9 cellular contexts compared by ENCODE assay signal in genomic region chr1:234926574-234927311, GRCh38.
DNase-seq lines count a peak whose midpoint lies in the region; ATAC-seq and FAIRE-seq lines count a peak whose summit lies in the region.
"Had no signal": no experiment of that assay in that cellular context is flagged by ENCODE, and none has a peak within 500 bp of the region (broad histone marks: within the 10 kb centered on the region; RNA-seq: fewer than 3 reads in every experiment).

No MANE protein-coding gene starts in this region.

- no peaks in the 10 kb centered on the region for H3K27me3 ChIP-seq in esophagus (ENCODE audit: control insufficient read depth in 1 of 2, insufficient read depth in 2 of 2, low read length in 2 of 2)
- no peaks in the 10 kb centered on the region for H3K27me3 ChIP-seq in small intestine (ENCODE audit: control insufficient read depth in 2 of 2, insufficient read depth in 2 of 2, low read length in 2 of 2)

- H3K27ac ChIP-seq in esophagus (ENCODE audit: low read depth in 2 of 2, low read length in 1 of 2) (peak overlapping the region; percentile 16 to 35), small intestine (ENCODE audit: low read depth in 1 of 2, low read length in 1 of 2) (peak overlapping the region; percentile 52 to 86)
- H3K27ac ChIP-seq: 22Rv1 had no signal

- H3K9me3 ChIP-seq in esophagus (ENCODE audit: control insufficient read depth in 2 of 2, insufficient read depth in 1 of 2, low read depth in 1 of 2, low read length in 1 of 2) (no peaks in the 10 kb centered on the region), small intestine (ENCODE audit: control insufficient read depth, low read depth) (no peaks in the 10 kb centered on the region)

- no peak for FAIRE-seq in small intestine (lab: Jason Lieb, UNC)
- no peak for FAIRE-seq in HTR-8/SVneo (lab: Jason Lieb, UNC)

- H3K36me3 ChIP-seq in esophagus (ENCODE audit: control insufficient read depth in 2 of 2, insufficient read depth in 2 of 2, low read length in 1 of 2), result no peaks in the 10 kb centered on the region
- H3K36me3 ChIP-seq in small intestine (ENCODE audit: control insufficient read depth in 2 of 2, insufficient read depth in 2 of 2, low read length in 2 of 2), result no peaks in the 10 kb centered on the region

- WGBS in esophagus, 2 donors, result 59 to 60% methylated on average over 20 of the region's 20 CpGs
- 53 to 78% (median 53%) methylated on average over 19 to 20 of the region's 20 CpGs for WGBS in small intestine, 3 donors

- H3K4me1 ChIP-seq in esophagus (ENCODE audit: control insufficient read depth in 2 of 2, insufficient read depth in 2 of 2, low read length in 1 of 2) (peaks cover 5 to 6% of the 10 kb centered on the region in 2 donors), small intestine (ENCODE audit: control insufficient read depth in 2 of 2, insufficient read depth in 1 of 2, low read depth in 1 of 2, low read length in 1 of 2) (peaks cover 0 to 5% of the 10 kb centered on the region in 2 donors)

- H3K4me3 ChIP-seq in esophagus (ENCODE audit: low read depth in 1 of 2, low read length in 2 of 2) (no peak overlapping the region), small intestine (ENCODE audit: low read depth in 1 of 2, low read length in 2 of 2) (no peak overlapping the region)

- peak; percentile 47 for DNase-seq in NCI-H146 (lab: John Stamatoyannopoulos, UW)
- no peak for DNase-seq in NCI-H146 treated with DMSO at 0.1 percent for 48 hours (lab: John Stamatoyannopoulos, UW; ENCODE audit: unreplicated experiment)
- peak in 3 of 5 experiments; percentile 14 to 90 (median 18) for DNase-seq in T-helper 2 cell
- DNase-seq in small intestine, result peak; percentile 32
- DNase-seq in UCSD-AML1 (lab: John Stamatoyannopoulos, UW; ENCODE audit: unreplicated experiment), result no peak
- DNase-seq in HTR-8/SVneo (ENCODE audit: insufficient read length, low spot score), result no peak

- peak; percentile 92 for ATAC-seq in HG02943 (IDR thresholded peaks at IDR 0.05; ENCODE audit: low read depth, unreplicated experiment)

Comparison
In these comparisons a context has a peak if more than half of its experiments do, and no peak if none do; other contexts are left out.
1. DNase-seq: peak in NCI-H146 (single experiment), T-helper 2 cell (3 of 5) and small intestine (single experiment); none in NCI-H146 treated with DMSO at 0.1 percent for 48 hours (single experiment), UCSD-AML1 (single experiment) and HTR-8/SVneo (single experiment).